8 cellular contexts compared by ENCODE assay signal in genomic region chr1:48472747-48473146, GRCh38. TPM values are rescaled to one million over a fixed set of nuclear protein-coding genes. Genes with fewer than 3 reads are reported as not detected.
DNase-seq lines count a peak whose midpoint lies in the region; ATAC-seq and TF ChIP-seq lines count a peak whose summit lies in the region.

No MANE protein-coding gene starts in this region.

- H3K9me3 Mint-ChIP-seq in activated T-helper 17 cell treated with anti-CD3 and anti-CD28 coated beads, Interleukin-2, amount 50 U/mL, for 72 hours = no peaks in the 10 kb centered on the region
- H3K9me3 Mint-ChIP-seq in stimulated activated memory B cell treated with anti-CD40 and anti-IgM and Interleukin-4, amounts not matched to agents 10 μg/mL and 1 μg/mL and 100 μg/mL, for 72 hours = peaks cover 9% of the 10 kb centered on the region

- no peaks in the 10 kb centered on the region for H3K27me3 Mint-ChIP-seq in activated T-helper 17 cell treated with anti-CD3 and anti-CD28 coated beads, Interleukin-2, amount 50 U/mL, for 72 hours
- H3K27me3 Mint-ChIP-seq in stimulated activated memory B cell treated with anti-CD40 and anti-IgM and Interleukin-4, amounts not matched to agents 10 μg/mL and 1 μg/mL and 100 μg/mL, for 72 hours = peaks cover 17% of the 10 kb centered on the region

- no peak for TF ChIP-seq POLR2A in erythroblast (IDR thresholded peaks at IDR 0.05; ENCODE audit: low read length)

- H3K36me3 ChIP-seq in iPS-18a (ENCODE audit: control insufficient read depth, low read depth, low read length) = no peaks in the 10 kb centered on the region

- H3K27ac ChIP-seq in iPS-18a (ENCODE audit: low read length) = peak overlapping the region; percentile 54

- no peaks in the 10 kb centered on the region for H3K27me3 ChIP-seq in iPS-18a (ENCODE audit: control insufficient read depth, insufficient read depth, low read length)

- peak; percentile 13 for DNase-seq in NCI-H1105 (lab: John Stamatoyannopoulos, UW)
- DNase-seq in NCI-H1105 treated with DMSO at 0.1 percent for 48 hours (lab: John Stamatoyannopoulos, UW) = no peak
- DNase-seq in COLO829 (ENCODE audit: low spot score) = no peak
- DNase-seq in erythroblast (lab: John Stamatoyannopoulos, UW) = no peak

- H3K4me1 Mint-ChIP-seq in activated T-helper 17 cell treated with anti-CD3 and anti-CD28 coated beads, Interleukin-2, amount 50 U/mL, for 72 hours = peaks cover 16% of the 10 kb centered on the region
- peaks cover 26% of the 10 kb centered on the region for H3K4me1 Mint-ChIP-seq in stimulated activated memory B cell treated with anti-CD40 and anti-IgM and Interleukin-4, amounts not matched to agents 10 μg/mL and 1 μg/mL and 100 μg/mL, for 72 hours

- H3K4me1 ChIP-seq in iPS-18a (ENCODE audit: control insufficient read depth, low read depth, low read length) = peaks cover 13% of the 10 kb centered on the region

- H3K4me3 ChIP-seq in iPS-18a (ENCODE audit: low read length) = peak overlapping the region; percentile 67

- ATAC-seq in activated T-helper 17 cell treated with anti-CD3 and anti-CD28 coated beads, Interleukin-2, amount 50 U/mL, for 72 hours (replicated peaks) = no peak
- no peak for ATAC-seq in stimulated activated memory B cell treated with anti-CD40 and anti-IgM and Interleukin-4, amounts not matched to agents 10 μg/mL and 1 μg/mL and 100 μg/mL, for 72 hours
- no peak for ATAC-seq in GM21737 (IDR thresholded peaks at IDR 0.05; ENCODE audit: unreplicated experiment)

- H3K9ac ChIP-seq in iPS-18a (ENCODE audit: low read length) = peak overlapping the region; percentile 65

- H3K9me3 ChIP-seq in iPS-18a (ENCODE audit: control insufficient read depth, low read depth, low read length) = no peaks in the 10 kb centered on the region

- peak overlapping the region; percentile 90 for H3K4me3 Mint-ChIP-seq in activated T-helper 17 cell treated with anti-CD3 and anti-CD28 coated beads, Interleukin-2, amount 50 U/mL, for 72 hours
- H3K4me3 Mint-ChIP-seq in stimulated activated memory B cell treated with anti-CD40 and anti-IgM and Interleukin-4, amounts not matched to agents 10 μg/mL and 1 μg/mL and 100 μg/mL, for 72 hours = peak overlapping the region; percentile 87

- peak overlapping the region; percentile 74 for H3K27ac Mint-ChIP-seq in activated T-helper 17 cell treated with anti-CD3 and anti-CD28 coated beads, Interleukin-2, amount 50 U/mL, for 72 hours
- H3K27ac Mint-ChIP-seq in stimulated activated memory B cell treated with anti-CD40 and anti-IgM and Interleukin-4, amounts not matched to agents 10 μg/mL and 1 μg/mL and 100 μg/mL, for 72 hours = peak overlapping the region; percentile 78

- H3K36me3 Mint-ChIP-seq in activated T-helper 17 cell treated with anti-CD3 and anti-CD28 coated beads, Interleukin-2, amount 50 U/mL, for 72 hours (ENCODE audit: low read depth) = no peaks in the 10 kb centered on the region
- H3K36me3 Mint-ChIP-seq in stimulated activated memory B cell treated with anti-CD40 and anti-IgM and Interleukin-4, amounts not matched to agents 10 μg/mL and 1 μg/mL and 100 μg/mL, for 72 hours = no peaks in the 10 kb centered on the region

RNA-seq across cellular contexts. Expression of gene SPATA6, which starts 0.7 kb away (rescaled TPM):
- total RNA-seq in activated T-helper 17 cell treated with anti-CD3 and anti-CD28 coated beads, Interleukin-2, amount 50 U/mL, for 72 hours = 1 to 10 TPM; 1.1 to 2.7 TPM
